Comparison of ENCODE assay signal across 9 cellular contexts in genomic region chr14:75566321-75566720, GRCh38. TPM values are rescaled to one million over a fixed set of nuclear protein-coding genes. Genes with fewer than 3 reads are reported as not detected.
DNase-seq lines count a peak whose midpoint lies in the region; ATAC-seq, FAIRE-seq and TF ChIP-seq lines count a peak whose summit lies in the region.
"Had no signal": no experiment of that assay in that cellular context is flagged by ENCODE, and none has a peak within 500 bp of the region (broad histone marks: within the 10 kb centered on the region; RNA-seq: fewer than 3 reads in every experiment).

No MANE protein-coding gene starts in this region.

- H4K20me1 ChIP-seq in GM12878 (ENCODE audit: control insufficient read depth, insufficient read depth) = no peaks in the 10 kb centered on the region

- no peak for TF ChIP-seq RAD21 in GM12878 (IDR thresholded peaks at IDR 0.05; ENCODE audit: insufficient read depth, low read depth, low read length)

- no TSS peak for BruUV-seq in GM12878 (replicated peaks; lab: Mats Ljungman, UMichigan)

- intact Hi-C loops in GM12878 (cut with micrococcal nuclease; ENCODE audit: unreplicated experiment) = loop anchor here (10.0 kb wide), 1 partner anchor 432 kb away; no protein-coding TSS in a partner anchor

- peaks cover 25% of the 10 kb centered on the region for H3K4me1 ChIP-seq in GM12878 (ENCODE audit: control insufficient read depth, insufficient read depth, low read length)

- H2AFZ ChIP-seq in GM12878 (ENCODE audit: control insufficient read depth, low read depth, low read length) = no peak overlapping the region

- peak in 1 of 2 experiments; percentile 56; a peak in 2 of 4 replicates for TF ChIP-seq EP300 in GM12878 (IDR thresholded peaks at IDR 0.05; ENCODE audit: borderline replicate concordance in 1 of 2, control insufficient read depth in 1 of 2, low read depth in 2 of 2, low read length in 2 of 2)

- ATAC-seq in HG02610 (IDR thresholded peaks at IDR 0.05; ENCODE audit: unreplicated experiment) = peak; percentile 32
- ATAC-seq in GM12878 = peak; percentile 76
- no peak for ATAC-seq in GM21381 (IDR thresholded peaks at IDR 0.05; ENCODE audit: unreplicated experiment)

- in situ Hi-C loops in GM12878 (cut with MboI) = no loop called here

- H3K4me3 ChIP-seq in GM12878 = no peak overlapping the region
- H3K4me3 ChIP-seq: cardiac muscle cell had no signal

- no peaks in the 10 kb centered on the region for H3K9me3 ChIP-seq in GM12878 (replicated peaks; ENCODE audit: control insufficient read depth, insufficient read depth, low read length)

- POLR2A ChIA-PET in GM12878 (lab: Charles Lee) = interaction anchor here (0.5 to 1.4 kb wide), 7 partner anchors 9 to 114 kb away, joined by 3 to 4 read pairs (median 3); no protein-coding TSS in a partner anchor

- RAD21 ChIA-PET in GM12878 (lab: Charles Lee; ENCODE audit: unreplicated experiment) = interaction anchor here (0.8 to 1.7 kb wide), 11 partner anchors 11 to 258 kb away, joined by 3 to 12 read pairs (median 4); no protein-coding TSS in a partner anchor

- H3K36me3 ChIP-seq in GM12878 (ENCODE audit: control insufficient read depth in 2 of 2, insufficient read depth in 2 of 2, low read length in 1 of 2) = no peaks in the 10 kb centered on the region
- H3K36me3 ChIP-seq: cardiac muscle cell had no signal

- 47% methylated on average over 4 of the region's 4 CpGs for WGBS in GM12878 (ENCODE audit: insufficient coverage, insufficient replicate concordance, low lambda C conversion rate, missing lambda C conversion rate)

- TF ChIP-seq POLR2A in GM12878 (IDR thresholded peaks at IDR 0.05; ENCODE audit: low read depth, low read length) = no peak

- no peak overlapping the region for H3K9ac ChIP-seq in GM12878 (ENCODE audit: control insufficient read depth, insufficient read depth, low read length)

- H3K27ac ChIP-seq in GM12878 (ENCODE audit: control insufficient read depth, insufficient read depth) = no peak overlapping the region
- H3K27ac ChIP-seq: cardiac muscle cell had no signal

- DNase-seq in activated CD4-positive, alpha-beta T cell treated with anti-CD3 and anti-CD28 coated beads for 4 hours = peak; percentile 74 to 85
- DNase-seq in GM12878 (ENCODE audit: low read depth, low spot score) (no peak), SW 1271 (lab: John Stamatoyannopoulos, UW) (no peak), NOMO-1 treated with dmso at 0.1 percent for 144 hours (lab: John Stamatoyannopoulos, UW; ENCODE audit: unreplicated experiment) (no peak), NCI-H526 (lab: John Stamatoyannopoulos, UW) (no peak)
- peak; percentile 73 to 87 (median 85) for DNase-seq in stimulated activated CD4-positive, alpha-beta T cell treated with anti-CD3 and anti-CD28 coated beads, TNF-alpha, amount 100 ng/mL, for 24 hours (ENCODE audit: low read depth in 3 of 3)

- peak in 1 of 3 experiments; percentile 25; a peak in 1 of 6 replicates for TF ChIP-seq CTCF in GM12878 (IDR thresholded peaks at IDR 0.05 in 2 of 3, conservative IDR thresholded peaks at IDR 0.05 in 1 of 3; ENCODE audit: control insufficient read depth in 2 of 3, extremely low read depth in 1 of 3, insufficient read depth in 1 of 3, low read depth in 3 of 3, low read length in 3 of 3)

- SMC1A ChIA-PET in GM12878 (lab: Charles Lee; ENCODE audit: uncharacterized antibody, unreplicated experiment) = interaction anchor here (0.7 to 1.8 kb wide), 12 partner anchors 10 to 259 kb away, joined by 3 to 12 read pairs (median 3); partner anchors contain the start of gene FLVCR2

- no peaks in the 10 kb centered on the region for H3K27me3 ChIP-seq in GM12878 (replicated peaks in 1 of 2; ENCODE audit: control insufficient read depth in 2 of 2, insufficient read depth in 2 of 2, low read length in 1 of 2)
- H3K27me3 ChIP-seq: cardiac muscle cell had no signal

- FAIRE-seq in GM12878 (lab: Jason Lieb, UNC) = no peak

- H3K79me2 ChIP-seq in GM12878 (ENCODE audit: control insufficient read depth, insufficient read depth, low read length) = no peaks in the 10 kb centered on the region

- CTCF ChIA-PET in GM12878 (lab: Yijun Ruan, JAX) = interaction anchor here (0.7 to 14.9 kb wide), 10 partner anchors 10 to 262 kb away, joined by 3 to 154 read pairs (median 4); partner anchors contain the start of gene BATF

- H3K4me2 ChIP-seq in GM12878 (ENCODE audit: control insufficient read depth, insufficient read depth) = no peak overlapping the region

TF ChIP-seq in GM12878, 131 proteins besides CTCF, POLR2A, EP300 and RAD21 (continues in another document):
- no peak for TF ChIP-seq SUZ12 (IDR thresholded peaks at IDR 0.05; ENCODE audit: unreplicated experiment)
- TF ChIP-seq SMC3 (IDR thresholded peaks at IDR 0.05; ENCODE audit: borderline replicate concordance, low read length) = no peak
- peak; percentile 21; the same call in 1 of the 2 replicates for TF ChIP-seq RFX5 (IDR thresholded peaks at IDR 0.05; ENCODE audit: low read depth, low read length)
- peak; percentile 21; the same call in 1 of the 2 replicates for TF ChIP-seq IKZF1 (conservative IDR thresholded peaks at IDR 0.05)
- TF ChIP-seq, protein P1, sequence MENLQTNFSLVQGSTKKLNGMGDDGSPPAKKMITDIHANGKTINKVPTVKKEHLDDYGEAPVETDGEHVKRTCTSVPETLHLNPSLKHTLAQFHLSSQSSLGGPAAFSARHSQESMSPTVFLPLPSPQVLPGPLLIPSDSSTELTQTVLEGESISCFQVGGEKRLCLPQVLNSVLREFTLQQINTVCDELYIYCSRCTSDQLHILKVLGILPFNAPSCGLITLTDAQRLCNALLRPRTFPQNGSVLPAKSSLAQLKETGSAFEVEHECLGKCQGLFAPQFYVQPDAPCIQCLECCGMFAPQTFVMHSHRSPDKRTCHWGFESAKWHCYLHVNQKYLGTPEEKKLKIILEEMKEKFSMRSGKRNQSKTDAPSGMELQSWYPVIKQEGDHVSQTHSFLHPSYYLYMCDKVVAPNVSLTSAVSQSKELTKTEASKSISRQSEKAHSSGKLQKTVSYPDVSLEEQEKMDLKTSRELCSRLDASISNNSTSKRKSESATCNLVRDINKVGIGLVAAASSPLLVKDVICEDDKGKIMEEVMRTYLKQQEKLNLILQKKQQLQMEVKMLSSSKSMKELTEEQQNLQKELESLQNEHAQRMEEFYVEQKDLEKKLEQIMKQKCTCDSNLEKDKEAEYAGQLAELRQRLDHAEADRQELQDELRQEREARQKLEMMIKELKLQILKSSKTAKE (IDR thresholded peaks at IDR 0.05; ENCODE audit: low read depth, poor library complexity, severe bottlenecking) = peak; percentile 27
- TF ChIP-seq BHLHE40 (IDR thresholded peaks at IDR 0.05; ENCODE audit: borderline replicate concordance in 1 of 2, low read depth in 2 of 2, low read length in 1 of 2) = peak; percentile 82 to 92; a peak in 3 of 4 replicates
- 0 out of 2 replicates have a peak, but pooled peaks have one; percentile 22 for TF ChIP-seq DPF2 (IDR thresholded peaks at IDR 0.05)
- peak; percentile 37 to 44; a peak in 1 of 4 replicates for TF ChIP-seq IKZF2 (IDR thresholded peaks at IDR 0.05)

RNA-seq across cellular contexts. Expression of gene FLVCR2, which starts 12.1 kb away (rescaled TPM):
- 10.7 and 13.0 TPM in 2 replicates for total RNA-seq in GM12878 (2013; cell fraction: nucleolus; rRNA removed)
- 0.98 and 1.8 TPM in 2 replicates for total RNA-seq in GM12878 (2014; rRNA removed)
- total RNA-seq in GM12878 (2014; rRNA removed; fragmentation: Illumina TruSeq; extraction: Trizol) = 1.2 and 1.8 TPM in 2 replicates
- total RNA-seq in GM12878 (2021) = 1.7 and 3.7 TPM in 2 replicates
- polyA plus RNA-seq in GM12878 (2011; ENCODE audit: low read depth) = 0.88 TPM
- 2.9 and 3.1 TPM in 2 replicates for polyA plus RNA-seq in GM12878 (2011; rRNA removed)
- 1.5 and 1.8 TPM in 2 replicates for polyA plus RNA-seq in GM12878 (2011; cell fraction: cytosol; rRNA removed)
- 2.6 and 2.8 TPM in 2 replicates for polyA plus RNA-seq in GM12878 (2011; cell fraction: nucleus; rRNA removed)
- 1.1 and 1.8 TPM in 2 replicates for polyA plus RNA-seq in GM12878 (2012)
- polyA plus RNA-seq in GM12878 (2014; fragmentation: Illumina TruSeq; extraction: Trizol) = 1.8 and 2.2 TPM in 2 replicates
- polyA plus RNA-seq in GM12878 (2014; fragmentation: Nextera tagmentation; extraction: Ambion mirVana) = under 1 TPM; 0.24 to 0.47 TPM
- polyA plus RNA-seq in GM12878 (2014; rRNA removed) = 1.0 and 1.4 TPM in 2 replicates
- 1 to 10 TPM; 1.0 to 1.8 TPM for polyA plus RNA-seq in GM12878 (2016; fragmentation: Nextera tagmentation; extraction: Ambion mirVana)
- 2.6 and 4.5 TPM in 2 replicates for polyA minus RNA-seq in GM12878 (2011; rRNA and poly(A)+ RNA removed)
- 0.62 and 1.7 TPM in 2 replicates for polyA minus RNA-seq in GM12878 (2011; cell fraction: cytosol; rRNA and poly(A)+ RNA removed)
- 2.3 and 3.1 TPM in 2 replicates for polyA minus RNA-seq in GM12878 (2011; cell fraction: nucleus; rRNA and poly(A)+ RNA removed)

RNA-seq across cellular contexts. Expression of gene BATF, which starts 44.1 kb away (rescaled TPM):
- total RNA-seq in GM12878 (2013; cell fraction: nucleolus; rRNA removed) = 55.3 and 58.4 TPM in 2 replicates
- total RNA-seq in GM12878 (2014; rRNA removed) (153 and 158 TPM in 2 replicates), GM12878 (2014; rRNA removed; fragmentation: Illumina TruSeq; extraction: Trizol) (94.0 and 99.6 TPM in 2 replicates), GM12878 (2021) (99.8 and 107 TPM in 2 replicates)
- 105 TPM for polyA plus RNA-seq in GM12878 (2011; ENCODE audit: low read depth)
- polyA plus RNA-seq in GM12878 (2011; rRNA removed) (53.9 and 98.3 TPM in 2 replicates), GM12878 (2014; fragmentation: Illumina TruSeq; extraction: Trizol) (30.7 and 93.4 TPM in 2 replicates), GM12878 (2014; fragmentation: Nextera tagmentation; extraction: Ambion mirVana) (10 to 100 TPM in 1 of 2 experiments, 1 to 10 TPM in 1; 10.0 to 30.9 TPM), GM12878 (2014; rRNA removed) (147 and 176 TPM in 2 replicates), GM12878 (2016; fragmentation: Nextera tagmentation; extraction: Ambion mirVana) (100 to 1,000 TPM; 133 to 154 TPM)
- polyA plus RNA-seq in GM12878 (2011; cell fraction: cytosol; rRNA removed) = 136 and 190 TPM in 2 replicates
- polyA plus RNA-seq in GM12878 (2011; cell fraction: nucleus; rRNA removed) = 87.8 and 92.3 TPM in 2 replicates
- 86.3 and 91.1 TPM in 2 replicates for polyA plus RNA-seq in GM12878 (2012)
- polyA minus RNA-seq in GM12878 (2011; rRNA and poly(A)+ RNA removed) = 18.5 and 50.6 TPM in 2 replicates
- polyA minus RNA-seq in GM12878 (2011; cell fraction: cytosol; rRNA and poly(A)+ RNA removed) = 21.5 and 22.8 TPM in 2 replicates
- polyA minus RNA-seq in GM12878 (2011; cell fraction: nucleus; rRNA and poly(A)+ RNA removed) = 22.0 and 37.2 TPM in 2 replicates
- total RNA-seq: cardiac muscle cell had no signal
- polyA plus RNA-seq: cardiac muscle cell had no signal

Comparison
In these comparisons a context has a peak if more than half of its experiments do, and no peak if none do; other contexts are left out.
1. DNase-seq: peak in activated CD4-positive, alpha-beta T cell treated with anti-CD3 and anti-CD28 coated beads for 4 hours (2 of 2) and stimulated activated CD4-positive, alpha-beta T cell treated with anti-CD3 and anti-CD28 coated beads, TNF-alpha, amount 100 ng/mL, for 24 hours (3 of 3); none in GM12878 (single experiment), SW 1271 (0 of 2), NOMO-1 treated with dmso at 0.1 percent for 144 hours (single experiment) and NCI-H526 (0 of 2).